1 cellular context compared by ENCODE assay signal in genomic region chr19:57746580-57747471, GRCh38.
A peak's percentile ranks its signal among the peaks of the same experiment; 100 is the strongest.
TF ChIP-seq lines count a peak whose summit lies in the region.

TSS of gene ZNF776 (plus strand) at chr19:57746815. CDS start at chr19:57747059, 244 bp downstream.

TF ChIP-seq in GM12878, 131 proteins besides CTCF, POLR2A, EP300 and RAD21 (continued from another document and continues in another):
- TF ChIP-seq BCLAF1 (IDR thresholded peaks at IDR 0.05) (no peak), ATF3 (IDR thresholded peaks at IDR 0.05; ENCODE audit: borderline replicate concordance, extremely low read depth, low read depth, low read length) (no peak), ZNF207 (IDR thresholded peaks at IDR 0.05; ENCODE audit: borderline replicate concordance) (peak; percentile 76; the same call in 1 of the 2 replicates), IKZF2 (IDR thresholded peaks at IDR 0.05) (no peak), MYB (IDR thresholded peaks at IDR 0.05; ENCODE audit: borderline replicate concordance, low read depth, low read length) (no peak), ZNF217 (IDR thresholded peaks at IDR 0.05) (no peak), ZBTB11 (CRISPR knock-in tag; IDR thresholded peaks at IDR 0.05) (no peak), RBBP5 (conservative IDR thresholded peaks at IDR 0.05) (no peak), BMI1 (IDR thresholded peaks at IDR 0.05; ENCODE audit: borderline replicate concordance) (no peak), CREB1 (IDR thresholded peaks at IDR 0.05; ENCODE audit: low read depth) (peak; percentile 73), ZBTB4 (CRISPR knock-in tag; IDR thresholded peaks at IDR 0.05) (no peak), RB1 (IDR thresholded peaks at IDR 0.05; ENCODE audit: borderline replicate concordance) (no peak), HDAC2 (IDR thresholded peaks at IDR 0.05) (no peak), GABPA (IDR thresholded peaks at IDR 0.05; ENCODE audit: low read depth) (peak; percentile 98), JUND (IDR thresholded peaks at IDR 0.05; ENCODE audit: low read depth, low read length) (no peak), E4F1 (IDR thresholded peaks at IDR 0.05; ENCODE audit: borderline replicate concordance, partially characterized antibody) (no peak), PKNOX1 (IDR thresholded peaks at IDR 0.05) (peak; percentile 99), MXI1 (IDR thresholded peaks at IDR 0.05; ENCODE audit: low read depth, low read length) (peak; percentile 62; the same call in 1 of the 2 replicates), BCL11A (IDR thresholded peaks at IDR 0.05; ENCODE audit: low read depth, low read length) (no peak), SMAD5 (IDR thresholded peaks at IDR 0.05; ENCODE audit: low read depth) (peak; percentile 85; the same call in 1 of the 2 replicates), PML (IDR thresholded peaks at IDR 0.05; ENCODE audit: low read length) (peak; percentile 46; the same call in 1 of the 2 replicates), SKIL (IDR thresholded peaks at IDR 0.05; ENCODE audit: low read depth, poor library complexity, severe bottlenecking) (no peak), RELA (IDR thresholded peaks at IDR 0.05; ENCODE audit: borderline replicate concordance, partially characterized antibody) (peak; percentile 19), CREM (IDR thresholded peaks at IDR 0.05; ENCODE audit: low read depth) (peak; percentile 84), EGR1 (IDR thresholded peaks at IDR 0.05; ENCODE audit: borderline replicate concordance in 1 of 2, low read depth in 2 of 2, low read length in 2 of 2) (no peak; a peak in 1 of 3 replicates), KDM1A (IDR thresholded peaks at IDR 0.05; ENCODE audit: borderline replicate concordance) (no peak), EZH2 (IDR thresholded peaks at IDR 0.05; ENCODE audit: borderline replicate concordance, control insufficient read depth, low read depth, low read length) (no peak), CHD4 (IDR thresholded peaks at IDR 0.05) (no peak), ELK1 (IDR thresholded peaks at IDR 0.05; ENCODE audit: low read depth, low read length) (peak; percentile 61; the same call in 1 of the 2 replicates), ZBTB40 (IDR thresholded peaks at IDR 0.05; ENCODE audit: borderline replicate concordance) (peak; percentile 96), STAT3 (IDR thresholded peaks at IDR 0.05; ENCODE audit: low read depth, low read length) (no peak), YY1 (IDR thresholded peaks at IDR 0.05; ENCODE audit: low read depth, low read length) (peak; percentile 96), CHD2 (IDR thresholded peaks at IDR 0.05; ENCODE audit: borderline replicate concordance, low read depth, low read length) (peak; percentile 90), HCFC1 (IDR thresholded peaks at IDR 0.05; ENCODE audit: low read length) (peak; percentile 96), ASH2L (IDR thresholded peaks at IDR 0.05; ENCODE audit: borderline replicate concordance, low read depth) (no peak), ETV6 (conservative IDR thresholded peaks at IDR 0.05 in 1 of 2, IDR thresholded peaks at IDR 0.05 in 1 of 2; ENCODE audit: borderline replicate concordance in 1 of 2, low read depth in 1 of 2) (no peak), EED (IDR thresholded peaks at IDR 0.05; ENCODE audit: low read depth) (no peak)
